In genomic region chr20:32359633-32360332, GRCh38 we compare ENCODE assay signal across 8 cellular contexts. TPM values are rescaled to one million over a fixed set of nuclear protein-coding genes. Genes with fewer than 3 reads are reported as not detected.
DNase-seq lines count a peak whose midpoint lies in the region; ATAC-seq and TF ChIP-seq lines count a peak whose summit lies in the region.

No MANE protein-coding gene starts in this region.

- TSS peak; percentile 52 for BruUV-seq in MCF 10A (replicated peaks; lab: Mats Ljungman, UMichigan)

- H3K36me3 Mint-ChIP-seq in MCF 10A (ENCODE audit: insufficient read depth, unreplicated experiment) (peaks cover 5% of the 10 kb centered on the region), type B pancreatic cell (peaks cover 4% of the 10 kb centered on the region)

- H3K27me3 Mint-ChIP-seq in MCF 10A (ENCODE audit: insufficient read depth, unreplicated experiment) (no peaks in the 10 kb centered on the region), type B pancreatic cell (no peaks in the 10 kb centered on the region)

- H3K9me3 ChIP-seq in KOPT-K1 (ENCODE audit: insufficient read depth, low read length, poor library complexity, severe bottlenecking): no peaks in the 10 kb centered on the region
- no peaks in the 10 kb centered on the region for H3K9me3 ChIP-seq in lung (ENCODE audit: control insufficient read depth in 2 of 2, insufficient read depth in 1 of 2, low read length in 1 of 2)

- H3K27me3 ChIP-seq in lung (ENCODE audit: control insufficient read depth, insufficient read depth): no peaks in the 10 kb centered on the region

- WGBS in lung, 2 donors: 12 to 29% methylated on average over 11 of the region's 11 CpGs

- DNase-seq in CD1c-positive myeloid dendritic cell (ENCODE audit: extremely low spot score): peak; percentile 12
- DNase-seq in MCF 10A (ENCODE audit: unreplicated experiment): peak; percentile 38
- no peak for DNase-seq in lung (ENCODE audit: low spot score)
- DNase-seq in type B pancreatic cell (ENCODE audit: extremely low spot score, unreplicated experiment): no peak
- DNase-seq in SKM-1 (lab: John Stamatoyannopoulos, UW; ENCODE audit: unreplicated experiment): no peak

- no peak for ATAC-seq in lung (ENCODE audit: insufficient read depth, low FRiP score)
- no peak for ATAC-seq in GM21390 (IDR thresholded peaks at IDR 0.05; ENCODE audit: unreplicated experiment)
- ATAC-seq in HG03280 (IDR thresholded peaks at IDR 0.05; ENCODE audit: unreplicated experiment): no peak

- H3K27ac Mint-ChIP-seq in MCF 10A (ENCODE audit: low read depth, unreplicated experiment) (peak overlapping the region; percentile 78), type B pancreatic cell (peak overlapping the region; percentile 88)

- H3K36me3 ChIP-seq in KOPT-K1 (ENCODE audit: insufficient read depth, low read length) (0 out of 2 replicates have a peak, but pooled peaks cover 9% of the 10 kb centered on the region), lung (ENCODE audit: control insufficient read depth in 2 of 2, insufficient read depth in 2 of 2, low read length in 2 of 2) (no peaks in the 10 kb centered on the region)

- POLR2A ChIA-PET in MCF 10A (lab: Yijun Ruan, JAX): interaction anchor here (0.7 to 4.5 kb wide), 28 partner anchors 11 to 1752 kb away, joined by 3 to 51 read pairs (median 4); partner anchors contain the start of genes EIF2S2, KIF3B and TM9SF4

- H3K9me3 Mint-ChIP-seq in MCF 10A (ENCODE audit: unreplicated experiment): no peaks in the 10 kb centered on the region
- H3K9me3 Mint-ChIP-seq in type B pancreatic cell: no peaks in the 10 kb centered on the region

- H3K27ac ChIP-seq in KOPT-K1 (ENCODE audit: low read depth, low read length, poor library complexity, severe bottlenecking): peak overlapping the region; percentile 97
- H3K27ac ChIP-seq in lung (ENCODE audit: low read depth in 1 of 2, low read length in 1 of 2): peak overlapping the region; percentile 89 to 94

- H3K4me3 Mint-ChIP-seq in MCF 10A (ENCODE audit: unreplicated experiment): peak overlapping the region; percentile 87
- peak overlapping the region; percentile 94 for H3K4me3 Mint-ChIP-seq in type B pancreatic cell

- H3K4me1 ChIP-seq in lung (ENCODE audit: control insufficient read depth in 2 of 2, insufficient read depth in 2 of 2, low read length in 2 of 2): peaks cover 3 to 14% of the 10 kb centered on the region in 2 donors

- TF ChIP-seq CTCF in MCF 10A (IDR thresholded peaks at IDR 0.05; ENCODE audit: unreplicated experiment): no peak
- TF ChIP-seq CTCF in lung (IDR thresholded peaks at IDR 0.05; ENCODE audit: control extremely low read depth, extremely low read depth): no peak
- no peak for TF ChIP-seq CTCF in type B pancreatic cell (conservative IDR thresholded peaks at IDR 0.05)

- intact Hi-C loops in MCF 10A (cut with micrococcal nuclease): loop anchor here (5.0 kb wide), 1 partner anchor 152 kb away; the partner anchor contains the start of genes PLAGL2 and POFUT1

- CTCF ChIA-PET in MCF 10A (lab: Yijun Ruan, JAX): interaction anchor here (0.7 to 1.7 kb wide), 7 partner anchors 8 to 640 kb away, joined by 3 to 10 read pairs (median 4); no protein-coding TSS in a partner anchor

- peaks cover 39% of the 10 kb centered on the region for H3K4me1 Mint-ChIP-seq in MCF 10A (ENCODE audit: insufficient read depth, unreplicated experiment)
- H3K4me1 Mint-ChIP-seq in type B pancreatic cell (ENCODE audit: unreplicated experiment): peaks cover 50% of the 10 kb centered on the region

- peak overlapping the region; percentile 64 for H3K4me3 ChIP-seq in lung

RNA-seq across cellular contexts. Expression of gene ASXL1, which starts 1.7 kb away (rescaled TPM):
- total RNA-seq in MCF 10A (2022) (58.9 and 69.9 TPM in 2 replicates), lung (10 to 100 TPM; 61.8 to 96.4 TPM), type B pancreatic cell (ENCODE audit: low replicate concordance) (94.4 and 157 TPM in 2 replicates)
- polyA plus RNA-seq in lung: 10 to 100 TPM; 24.2 to 27.0 TPM

Comparison
In these comparisons a context has a peak if more than half of its experiments do, and no peak if none do; other contexts are left out.
1. DNase-seq: peak in CD1c-positive myeloid dendritic cell (single experiment) and MCF 10A (single experiment); none in lung (single experiment), type B pancreatic cell (single experiment) and SKM-1 (single experiment).